In the genomic region with DNA sequence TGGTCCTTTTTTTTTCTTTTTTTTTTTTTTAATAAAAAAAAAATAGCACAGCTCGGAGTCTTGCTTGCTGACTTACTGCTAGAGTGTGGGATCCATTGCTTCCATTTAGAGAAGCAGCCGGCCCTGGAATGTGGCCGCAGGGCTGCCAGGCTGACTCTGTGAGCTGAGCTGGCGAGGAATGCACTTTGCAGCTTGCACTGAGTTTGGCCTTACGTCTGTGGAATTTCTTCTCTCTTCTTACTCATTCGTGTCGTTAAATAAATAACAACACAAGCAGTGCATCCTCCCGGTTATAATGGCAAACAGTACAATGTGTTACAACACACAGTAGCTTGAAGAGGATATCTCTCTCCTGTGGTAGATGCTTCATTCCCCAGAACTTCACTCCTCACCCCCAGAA, we compare ENCODE assay signal across 11 cellular contexts.
DNase-seq lines count a peak whose midpoint lies in the region; TF ChIP-seq lines count a peak whose summit lies in the region.
"Had no signal": no experiment of that assay in that cellular context is flagged by ENCODE, and none has a peak within 500 bp of the region (broad histone marks: within the 10 kb centered on the region; RNA-seq: fewer than 3 reads in every experiment).

No MANE protein-coding gene starts in this region.

- H3K4me1 ChIP-seq in iPS-20b (ENCODE audit: insufficient read depth, low read length) (peaks cover 13% of the 10 kb centered on the region), stomach smooth muscle (ENCODE audit: control insufficient read depth, insufficient read depth, low read length) (peaks cover 32% of the 10 kb centered on the region)
- H3K4me1 ChIP-seq: thyroid gland had no signal

- H3K4me3 ChIP-seq in HFF-Myc (replicated peaks; ENCODE audit: low read depth, low read length) = no peak overlapping the region
- no peak overlapping the region for H3K4me3 ChIP-seq in iPS-20b (ENCODE audit: low read length)
- H3K4me3 ChIP-seq in stomach smooth muscle (ENCODE audit: low read length in 2 of 2) = peak overlapping the region in 1 of 2 donors; percentile 3
- H3K4me3 ChIP-seq: thyroid gland had no signal

- no peak for TF ChIP-seq CTCF in HFF-Myc (IDR thresholded peaks at IDR 0.05; ENCODE audit: low read depth, low read length, missing control alignments)

- H3K36me3 ChIP-seq in iPS-20b (ENCODE audit: insufficient read depth, low read depth, low read length) = no peaks in the 10 kb centered on the region
- no peaks in the 10 kb centered on the region for H3K36me3 ChIP-seq in stomach smooth muscle (ENCODE audit: control insufficient read depth in 2 of 2, insufficient read depth in 2 of 2, low read length in 2 of 2)
- H3K36me3 ChIP-seq: thyroid gland had no signal

- DNase-seq in HFF-Myc (ENCODE audit: extremely low read depth, low read depth) (peak; percentile 4), T47D (ENCODE audit: low read depth in 1 of 2, low spot score in 1 of 2) (peak; percentile 21 to 92), NCI-H2029 (lab: John Stamatoyannopoulos, UW) (no peak), cerebellar nuclear complex (lab: John Stamatoyannopoulos, UW) (no peak), NCI-H82 treated with DMSO at 0.1 percent for 48 hours (lab: John Stamatoyannopoulos, UW; ENCODE audit: unreplicated experiment) (no peak)
- DNase-seq in activated naive CD4-positive, alpha-beta T cell treated with Interleukin-2 at 50 U/mL for 16 hours = no peak
- DNase-seq: effector memory CD8-positive, alpha-beta T cell; NCI-H146 had no signal

- H3K9ac ChIP-seq in iPS-20b (ENCODE audit: low read depth, low read length) (peak overlapping the region; percentile 18; the same call in 1 of the 2 replicates), stomach smooth muscle (ENCODE audit: low read length in 2 of 2) (peak overlapping the region; percentile 35 to 48)

- H3K27ac ChIP-seq in iPS-20b (ENCODE audit: low read length) (peak overlapping the region; percentile 22), stomach smooth muscle (ENCODE audit: low read length) (peak overlapping the region; percentile 85)
- H3K27ac ChIP-seq: thyroid gland had no signal

- H3K27me3 ChIP-seq in iPS-20b (ENCODE audit: insufficient read depth, low read length) (no peaks in the 10 kb centered on the region), stomach smooth muscle (ENCODE audit: control insufficient read depth in 1 of 2, insufficient read depth in 2 of 2, low read length in 2 of 2) (no peaks in the 10 kb centered on the region)
- H3K27me3 ChIP-seq: thyroid gland had no signal

- in situ Hi-C loops in T47D (cut with HindIII; ENCODE audit: low pct_unique_long_range_greater_than_20kb, low sequenced_read_pairs) = no loop called here

- H3K9me3 ChIP-seq in iPS-20b (ENCODE audit: insufficient read depth, low read depth, low read length) = no peaks in the 10 kb centered on the region
- no peaks in the 10 kb centered on the region for H3K9me3 ChIP-seq in stomach smooth muscle (ENCODE audit: control insufficient read depth in 2 of 2, low read length in 2 of 2)
- H3K9me3 ChIP-seq: thyroid gland had no signal

Comparison
In these comparisons a context has a peak if more than half of its experiments do, and no peak if none do; other contexts are left out.
1. DNase-seq: peak in HFF-Myc (single experiment) and T47D (2 of 2); none in NCI-H2029 (single experiment), activated naive CD4-positive, alpha-beta T cell treated with Interleukin-2 at 50 U/mL for 16 hours (single experiment), cerebellar nuclear complex (0 of 2) and NCI-H82 treated with DMSO at 0.1 percent for 48 hours (single experiment).